Comparison of ENCODE assay signal across 11 cellular contexts in genomic region chr16:81830845-81831600, GRCh38. TPM values are rescaled to one million over a fixed set of nuclear protein-coding genes. Genes with fewer than 3 reads are reported as not detected.
DNase-seq lines count a peak whose midpoint lies in the region; ATAC-seq and TF ChIP-seq lines count a peak whose summit lies in the region.
"Had no signal": no experiment of that assay in that cellular context is flagged by ENCODE, and none has a peak within 500 bp of the region (broad histone marks: within the 10 kb centered on the region; RNA-seq: fewer than 3 reads in every experiment).

No MANE protein-coding gene starts in this region.

- peaks cover 6% of the 10 kb centered on the region for H3K4me1 ChIP-seq in iPS-20b (ENCODE audit: insufficient read depth, low read length)
- peaks cover 0 to 28% (median 0%) of the 10 kb centered on the region in 12 donors for H3K4me1 ChIP-seq in heart left ventricle
- H3K4me1 ChIP-seq: pancreas had no signal

- no peaks in the 10 kb centered on the region for H3K27me3 Mint-ChIP-seq in IgD-negative memory B cell
- H3K27me3 Mint-ChIP-seq: activated CD4-positive, alpha-beta memory T cell treated with anti-CD3 and anti-CD28 coated beads for 36 hours had no signal

- TF ChIP-seq POLR2A in heart left ventricle (IDR thresholded peaks at IDR 0.05) = no peak

- H3K27ac ChIP-seq in iPS-20b (ENCODE audit: low read length) = no peak overlapping the region
- peak overlapping the region in 1 of 12 donors; percentile 68 for H3K27ac ChIP-seq in heart left ventricle
- H3K27ac ChIP-seq: pancreas had no signal

- intact Hi-C loops in heart left ventricle (cut with DNase I) = no loop called here

- H3K9me3 ChIP-seq in iPS-20b (ENCODE audit: insufficient read depth, low read depth, low read length) (no peaks in the 10 kb centered on the region), heart left ventricle (no peaks in the 10 kb centered on the region)
- H3K9me3 ChIP-seq: pancreas had no signal

- peak overlapping the region; percentile 24; the same call in 1 of the 2 replicates for H3K9ac ChIP-seq in iPS-20b (ENCODE audit: low read depth, low read length)

- H3K9me3 Mint-ChIP-seq in IgD-negative memory B cell = no peaks in the 10 kb centered on the region
- H3K9me3 Mint-ChIP-seq: activated CD4-positive, alpha-beta memory T cell treated with anti-CD3 and anti-CD28 coated beads for 36 hours had no signal

- no peak for TF ChIP-seq CTCF in heart left ventricle (IDR thresholded peaks at IDR 0.05)

- peak overlapping the region; percentile 79 to 95 (median 86) for H3K4me3 Mint-ChIP-seq in IgD-negative memory B cell
- H3K4me3 Mint-ChIP-seq: activated CD4-positive, alpha-beta memory T cell treated with anti-CD3 and anti-CD28 coated beads for 36 hours had no signal

- no peaks in the 10 kb centered on the region for H3K36me3 ChIP-seq in iPS-20b (ENCODE audit: insufficient read depth, low read depth, low read length)
- H3K36me3 ChIP-seq in heart left ventricle = no peaks in the 10 kb centered on the region
- H3K36me3 ChIP-seq: pancreas had no signal

- H3K4me1 Mint-ChIP-seq in IgD-negative memory B cell = peaks cover 57 to 85% (median 83%) of the 10 kb centered on the region in 3 donors

- WGBS in heart left ventricle, 4 donors = 60 to 76% (median 64%) methylated on average over 8 to 9 of the region's 9 CpGs

- H3K27me3 ChIP-seq in iPS-20b (ENCODE audit: insufficient read depth, low read length) (no peaks in the 10 kb centered on the region), heart left ventricle (no peaks in the 10 kb centered on the region)
- H3K27me3 ChIP-seq: pancreas had no signal

- H3K4me3 ChIP-seq in GM08714 (ENCODE audit: low read length) (peak overlapping the region; percentile 56; the same call in 1 of the 2 replicates), iPS-20b (ENCODE audit: low read length) (no peak overlapping the region), heart left ventricle (peak overlapping the region in 1 of 12 donors; percentile 30)
- H3K4me3 ChIP-seq: pancreas had no signal

- peaks cover 19% of the 10 kb centered on the region for H3K36me3 Mint-ChIP-seq in IgD-negative memory B cell
- H3K36me3 Mint-ChIP-seq: activated CD4-positive, alpha-beta memory T cell treated with anti-CD3 and anti-CD28 coated beads for 36 hours had no signal

- ATAC-seq in GM19467 (IDR thresholded peaks at IDR 0.05; ENCODE audit: unreplicated experiment) = peak; percentile 2
- ATAC-seq in heart left ventricle = no peak

- DNase-seq in NCI-H345 treated with DMSO at 0.1 percent for 48 hours (lab: John Stamatoyannopoulos, UW; ENCODE audit: unreplicated experiment) = no peak
- DNase-seq in heart left ventricle = no peak
- DNase-seq in NCI-H524 treated with DMSO at 0.1 percent for 48 hours (lab: John Stamatoyannopoulos, UW) = no peak
- no peak for DNase-seq in NCI-H1436 (lab: John Stamatoyannopoulos, UW)
- DNase-seq: NCI-H82 had no signal

- H3K27ac Mint-ChIP-seq in IgD-negative memory B cell = peak overlapping the region; percentile 87 to 98 (median 96)
- H3K27ac Mint-ChIP-seq: activated CD4-positive, alpha-beta memory T cell treated with anti-CD3 and anti-CD28 coated beads for 36 hours had no signal

RNA-seq across cellular contexts. Expression of gene PLCG2, which starts 51.9 kb away (rescaled TPM):
- 123 TPM for polyA plus RNA-seq in IgD-negative memory B cell
- 10 to 100 TPM in 2 of 9 donors, 1 to 10 TPM in 7; 3.7 to 35.4 (median 6.0) TPM for total RNA-seq in heart left ventricle
- 1 to 10 TPM; 2.0 to 2.5 TPM for polyA plus RNA-seq in heart left ventricle

Comparison
In these comparisons a context has a peak if more than half of its experiments do, and no peak if none do; other contexts are left out.
1. RNA of gene PLCG2, which starts 51.9 kb away (polyA plus RNA-seq): 123 TPM in IgD-negative memory B cell (single experiment); 2.0 to 2.5 TPM in heart left ventricle; every median in the first group is over 10 times any median in the second.